Comparison of ENCODE assay signal across 25 cellular contexts in the genomic region with DNA sequence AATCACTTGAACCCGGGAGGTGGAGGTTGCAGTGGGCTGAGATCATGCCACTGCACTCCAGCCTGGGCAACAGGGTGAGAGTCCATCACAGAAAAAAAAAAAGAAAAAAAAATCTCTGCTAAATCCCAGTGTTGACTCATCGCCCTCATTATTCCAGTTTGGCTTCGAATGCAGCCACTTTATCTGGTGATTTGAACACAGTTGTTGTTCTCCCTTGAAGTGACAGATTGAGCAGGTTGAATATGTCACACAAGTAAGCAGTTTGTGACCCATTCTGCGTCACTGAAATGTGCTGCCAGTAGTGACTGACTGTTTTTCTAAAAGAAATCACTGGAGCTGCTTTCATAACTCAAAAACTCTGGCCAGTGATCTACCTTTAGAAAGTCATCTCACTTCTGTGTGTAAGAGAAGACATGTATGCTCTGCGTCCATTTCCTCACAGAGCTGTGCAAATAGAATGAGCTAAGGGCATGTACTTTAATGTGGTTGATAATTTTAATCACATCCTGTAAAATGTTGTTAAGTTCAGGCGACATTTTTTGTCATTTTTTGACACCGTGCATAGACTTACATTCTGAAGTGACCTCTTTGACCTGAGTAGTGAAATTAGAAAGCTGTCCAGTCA. TPM values are rescaled to one million over a fixed set of nuclear protein-coding genes. Genes with fewer than 3 reads are reported as not detected.
DNase-seq lines count a peak whose midpoint lies in the region; ATAC-seq and TF ChIP-seq lines count a peak whose summit lies in the region.
"Had no signal": no experiment of that assay in that cellular context is flagged by ENCODE, and none has a peak within 500 bp of the region (broad histone marks: within the 10 kb centered on the region; RNA-seq: fewer than 3 reads in every experiment).

No MANE protein-coding gene starts in this region.

- TF ChIP-seq POLR2A in gastrocnemius medialis (IDR thresholded peaks at IDR 0.05) = no peak

- H3K9me3 ChIP-seq in right cardiac atrium (ENCODE audit: control insufficient read depth, low read length) (no peaks in the 10 kb centered on the region), gastrocnemius medialis (no peaks in the 10 kb centered on the region)
- H3K9me3 ChIP-seq: MG63, stomach, tibial nerve had no signal

- H3K27ac ChIP-seq in dorsolateral prefrontal cortex (peak overlapping the region in 45 of 59 donors; percentile 1 to 80 (median 51)), right cardiac atrium (ENCODE audit: low read length) (no peak overlapping the region), gastrocnemius medialis (peak overlapping the region; percentile 30 to 55 (median 42))
- H3K27ac ChIP-seq: 22Rv1, neural progenitor cell, stomach, tibial nerve had no signal

- no peaks in the 10 kb centered on the region for H3K36me3 ChIP-seq in gastrocnemius medialis
- H3K36me3 ChIP-seq: HAP-1, MG63, neural progenitor cell, stomach, tibial nerve had no signal

- no peaks in the 10 kb centered on the region for H3K27me3 ChIP-seq in dorsolateral prefrontal cortex
- no peaks in the 10 kb centered on the region for H3K27me3 ChIP-seq in right cardiac atrium (ENCODE audit: control insufficient read depth, insufficient read depth)
- no peaks in the 10 kb centered on the region for H3K27me3 ChIP-seq in gastrocnemius medialis
- H3K27me3 ChIP-seq: MG63, neural progenitor cell, tibial nerve had no signal

- intact Hi-C loops in dorsolateral prefrontal cortex (cut with DNase I) (no loop called here), right cardiac atrium (cut with DNase I) (loop anchor here in 1 of 4 donors (10.0 kb wide), 1 partner anchor 188 kb away; no protein-coding TSS in a partner anchor), gastrocnemius medialis (cut with DNase I; ENCODE audit: low total_unique reads) (no loop called here)

- in situ Hi-C loops in gastrocnemius medialis (cut with MboI; ENCODE audit: low sequenced_read_pairs in 4 of 4) = no loop called here

- H3K4me1 ChIP-seq in right cardiac atrium (ENCODE audit: control insufficient read depth, insufficient read depth, low read length) = peaks cover 3% of the 10 kb centered on the region
- peaks cover 0 to 8% of the 10 kb centered on the region in 2 donors for H3K4me1 ChIP-seq in gastrocnemius medialis
- H3K4me1 ChIP-seq: HAP-1, tibial nerve had no signal

- no peak for TF ChIP-seq CTCF in dorsolateral prefrontal cortex (IDR thresholded peaks at IDR 0.05 in 54 of 56, conservative IDR thresholded peaks at IDR 0.05 in 2 of 56; ENCODE audit: low read depth in 1 of 56, partially characterized antibody in 56 of 56)
- TF ChIP-seq CTCF in gastrocnemius medialis (IDR thresholded peaks at IDR 0.05 in 4 of 5, conservative IDR thresholded peaks at IDR 0.05 in 1 of 5) = no peak

- 47% methylated on average over 7 of the region's 7 CpGs for WGBS in right cardiac atrium

- peak; percentile 9 for DNase-seq in DMS 273 (lab: John Stamatoyannopoulos, UW; ENCODE audit: unreplicated experiment)
- no peak for DNase-seq in DMS 273 treated with DMSO at 0.1 percent for 48 hours (lab: John Stamatoyannopoulos, UW)
- DNase-seq in dorsolateral prefrontal cortex = peak in 2 of 10 donors; percentile 16 to 41
- peak in 1 of 3 donors; percentile 20 for DNase-seq in right cardiac atrium
- peak; percentile 25 to 65 for DNase-seq in gastrocnemius medialis
- DNase-seq in islet precursor cell = no peak
- DNase-seq: activated CD4-positive, alpha-beta memory T cell treated with anti-CD3 and anti-CD28 coated beads, Interleukin-2, amount 10 ng/mL, durations not matched to agents 7 days and 5 days; activated CD4-positive, alpha-beta T cell treated with anti-CD3 and anti-CD28 coated beads for 1 hour; activated CD8-positive, alpha-beta memory T cell treated with anti-CD3 and anti-CD28 coated beads, Interleukin-2, amount 50 U/mL, for 48 hours; central memory CD4-positive, alpha-beta T cell; kidney; MG63; NCI-H1417; NCI-H2081 treated with DMSO at 0.1 percent for 48 hours; NCI-H748 treated with DMSO at 0.1 percent for 48 hours; small intestine; stimulated activated CD4-positive, alpha-beta T cell treated with anti-CD3 and anti-CD28 coated beads, Interleukin-1b, Interleukin-23, amount 100 ng/mL, for 48 hours; stomach had no signal

- H3K4me3 ChIP-seq in dorsolateral prefrontal cortex (no peak overlapping the region), right cardiac atrium (ENCODE audit: low read length) (no peak overlapping the region), gastrocnemius medialis (no peak overlapping the region)
- H3K4me3 ChIP-seq: HAP-1, MG63, neural progenitor cell, stomach, tibial nerve had no signal

- ATAC-seq in right cardiac atrium (peak; percentile 60 to 78), gastrocnemius medialis (peak; percentile 91 to 97), HG02973 (IDR thresholded peaks at IDR 0.05; ENCODE audit: unreplicated experiment) (no peak), GM18511 (IDR thresholded peaks at IDR 0.05; ENCODE audit: unreplicated experiment) (no peak)
- ATAC-seq: activated naive CD4-positive, alpha-beta T cell treated with anti-CD3 and anti-CD28 coated beads, Interleukin-2, amount 50 U/mL, for 72 hours had no signal

RNA-seq across cellular contexts. Expression of a gene that starts 12.5 kb away (rescaled TPM):
- total RNA-seq in dorsolateral prefrontal cortex (100 to 1,000 TPM in 74 of 120 experiments, 10 to 100 TPM in 46; 58.3 to 141 (median 105) TPM), right cardiac atrium (1 to 10 TPM; 4.1 to 5.2 (median 4.6) TPM), gastrocnemius medialis (1 to 10 TPM in 1 of 4 donors, under 1 TPM in 3; 0.61 to 3.1 (median 0.73) TPM)
- 1.9 TPM for polyA plus RNA-seq in right cardiac atrium

Comparison
In these comparisons a context has a peak if more than half of its experiments do, and no peak if none do; other contexts are left out.
1. DNase-seq: peak in DMS 273 (single experiment) and gastrocnemius medialis (2 of 2); none in DMS 273 treated with DMSO at 0.1 percent for 48 hours (single experiment) and islet precursor cell (single experiment).
2. ATAC-seq: peak in right cardiac atrium (2 of 2) and gastrocnemius medialis (2 of 2); none in HG02973 (single experiment) and GM18511 (single experiment).
3. RNA of a gene that starts 12.5 kb away (total RNA-seq): 58.3 to 141 TPM in dorsolateral prefrontal cortex; 4.1 to 5.2 TPM in right cardiac atrium and 0.61 to 3.1 TPM in gastrocnemius medialis; every median in the first group is over 4 times any median in the second.